In genomic region chr11:93741094-93741881, GRCh38 we compare ENCODE assay signal across 8 cellular contexts. TPM values are rescaled to one million over a fixed set of nuclear protein-coding genes. Genes with fewer than 3 reads are reported as not detected.
DNase-seq lines count a peak whose midpoint lies in the region; ATAC-seq, FAIRE-seq and TF ChIP-seq lines count a peak whose summit lies in the region.

TSS of gene C11orf54 (plus strand) at chr11:93741672. CDS start at chr11:93747394, 5,722 bp downstream.
TSS of gene TAF1D (minus strand) at chr11:93741495. CDS start at chr11:93739304, 2,191 bp downstream.

- TF ChIP-seq POLR2A in body of pancreas (IDR thresholded peaks at IDR 0.05) (peak; percentile 82 to 98 (median 98)), gastrocnemius medialis (IDR thresholded peaks at IDR 0.05) (peak; percentile 93 to 95)

- WGBS in body of pancreas, 2 donors, result 0 to 1% methylated on average over 55 to 65 of the region's 65 CpGs

- intact Hi-C loops in body of pancreas (cut with DNase I), result no loop called here
- intact Hi-C loops in gastrocnemius medialis (cut with DNase I; ENCODE audit: low total_unique reads), result loop anchor here (1.0 to 10.0 kb wide), 3 partner anchors 43 to 1326 kb away; partner anchors contain the start of genes MED17 and SRSF8

- in situ Hi-C loops in gastrocnemius medialis (cut with MboI; ENCODE audit: low sequenced_read_pairs in 4 of 4), result loop anchor here in 1 of 4 donors (25.0 kb wide), 1 partner anchor 746 kb away; the partner anchor contains the start of genes ANKRD49 and MRE11

- H3K27ac ChIP-seq in body of pancreas (peak within 1 kb of the TSS; percentile 96 to 99 (median 98)), gastrocnemius medialis (peak within 1 kb of the TSS; percentile 91 to 99 (median 94))

- H3K36me3 ChIP-seq in body of pancreas (replicated peaks in 1 of 2; ENCODE audit: insufficient read depth in 1 of 2, low read depth in 2 of 2), result peaks cover 0 to 7% of the 10 kb centered on the region in 2 donors
- H3K36me3 ChIP-seq in gastrocnemius medialis, result peaks cover 13 to 32% of the 10 kb centered on the region in 2 donors

- H3K9me3 ChIP-seq in body of pancreas, result no peaks in the 10 kb centered on the region
- no peaks in the 10 kb centered on the region for H3K9me3 ChIP-seq in gastrocnemius medialis

- H3K4me3 ChIP-seq in body of pancreas (peak within 1 kb of the TSS; percentile 44 to 81), gastrocnemius medialis (peak within 1 kb of the TSS; percentile 71 to 92 (median 76))

- DNase-seq in 8988T, result peak; percentile 61
- peak; percentile 95 for DNase-seq in NCI-H2107 treated with DMSO at 0.1 percent for 48 hours (lab: John Stamatoyannopoulos, UW; ENCODE audit: unreplicated experiment)
- peak; percentile 98 to 99 (median 98) for DNase-seq in body of pancreas
- DNase-seq in iPS DF 4.7 (ENCODE audit: extremely low read depth, low spot score), result peak; percentile 95
- DNase-seq in gastrocnemius medialis, result peak; percentile 98

- H3K27me3 ChIP-seq in body of pancreas (no peaks in the 10 kb centered on the region), gastrocnemius medialis (no peaks in the 10 kb centered on the region)

- ATAC-seq in GM18520 (IDR thresholded peaks at IDR 0.05; ENCODE audit: unreplicated experiment), result peak; percentile 77
- ATAC-seq in HG03064 (IDR thresholded peaks at IDR 0.05; ENCODE audit: low read depth, unreplicated experiment), result peak; percentile 87
- peak; percentile 93 for ATAC-seq in body of pancreas
- ATAC-seq in gastrocnemius medialis, result peak; percentile 87 to 89

- H3K4me1 ChIP-seq in body of pancreas (peaks cover 81% of the 10 kb centered on the region), gastrocnemius medialis (peaks cover 48 to 52% of the 10 kb centered on the region in 2 donors)

- TF ChIP-seq CTCF in body of pancreas (IDR thresholded peaks at IDR 0.05) (peak in 3 of 7 experiments; percentile 12 to 42 (median 27)), gastrocnemius medialis (IDR thresholded peaks at IDR 0.05 in 4 of 5, conservative IDR thresholded peaks at IDR 0.05 in 1 of 5) (peak in 3 of 5 experiments; percentile 6 to 17 (median 9))

- peak; percentile 80 for FAIRE-seq in TTC549 (lab: Jason Lieb, UNC)

RNA-seq across cellular contexts. Expression of gene C11orf54, which starts in this region (rescaled TPM):
- total RNA-seq in body of pancreas, result 10 to 100 TPM; 29.0 to 45.7 TPM
- 10 to 100 TPM; 33.3 to 71.0 (median 42.0) TPM for total RNA-seq in gastrocnemius medialis

RNA-seq across cellular contexts. Expression of gene TAF1D, which starts in this region (rescaled TPM):
- 100 to 1,000 TPM; 113 to 177 TPM for total RNA-seq in body of pancreas
- 10 to 100 TPM; 42.6 to 85.5 (median 55.0) TPM for total RNA-seq in gastrocnemius medialis

Comparison
In these comparisons a context has a peak if more than half of its experiments do, and no peak if none do; other contexts are left out.
1. Peak in every context shown above with its lines: DNase-seq, ATAC-seq, H3K4me3 ChIP-seq and H3K27ac ChIP-seq.